Comparison of ENCODE assay signal across 8 cellular contexts in the genomic region with DNA sequence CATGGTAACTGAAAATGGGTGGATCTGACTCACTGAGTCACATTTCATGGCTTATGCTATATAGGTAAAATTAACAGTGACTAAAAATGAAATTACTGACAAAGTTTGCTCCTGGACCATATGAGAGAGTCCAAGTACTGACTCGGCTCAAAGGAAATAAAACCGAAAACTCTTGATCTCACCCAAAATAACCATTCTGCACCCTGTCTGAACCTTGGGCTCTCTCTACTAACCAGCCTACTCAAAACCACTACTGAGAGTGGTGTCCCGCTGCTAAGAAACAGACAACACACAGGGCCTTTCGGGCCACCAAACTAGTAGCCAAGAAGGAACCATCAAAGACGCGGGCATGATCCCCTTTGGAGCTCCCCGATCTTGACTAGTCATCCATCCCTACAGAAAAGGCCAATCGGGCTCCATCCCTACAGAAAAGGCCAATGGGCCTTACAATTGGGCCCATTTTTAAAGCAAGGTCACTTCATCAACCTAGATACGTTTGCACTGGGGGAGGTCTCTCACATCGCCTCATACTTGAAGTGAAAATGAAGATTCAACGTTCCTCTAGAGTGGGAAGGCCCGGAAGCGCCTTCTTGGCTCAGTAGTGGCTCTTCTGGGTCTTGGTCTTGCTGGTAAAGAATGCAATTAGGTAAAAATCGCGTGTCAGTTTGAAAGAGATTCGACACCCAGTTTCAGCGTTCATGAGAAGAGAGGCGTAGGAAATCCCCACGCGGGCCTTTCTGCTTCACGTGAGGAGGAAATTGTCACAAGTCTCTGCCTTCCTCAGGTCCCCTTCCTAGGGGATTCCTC. TPM values are rescaled to one million over a fixed set of nuclear protein-coding genes. Genes with fewer than 3 reads are reported as not detected.
DNase-seq lines count a peak whose midpoint lies in the region; ATAC-seq lines count a peak whose summit lies in the region.

No MANE protein-coding gene starts in this region.

- peak; percentile 53 for DNase-seq in activated CD4-positive, alpha-beta T cell treated with anti-CD3 and anti-CD28 coated beads, Interleukin-2, amount 50 U/mL, for 1 hour
- DNase-seq in stimulated activated CD4-positive, alpha-beta T cell treated with anti-CD3 and anti-CD28 coated beads, Interleukin-12 subunit alpha, Interleukin-12 subunit beta, amount 100 ng/mL, for 48 hours (ENCODE audit: low read depth in 2 of 3, low spot score in 1 of 3) = peak; percentile 45 to 61 (median 46)
- DNase-seq in superior temporal gyrus (ENCODE audit: extremely low spot score) (no peak), HT-29 (ENCODE audit: low spot score) (no peak), hypothalamus (lab: John Stamatoyannopoulos, UW) (no peak), AG08396 (ENCODE audit: low spot score) (no peak)

- ATAC-seq in GM18520 (IDR thresholded peaks at IDR 0.05; ENCODE audit: unreplicated experiment) (peak; percentile 35), HG02943 (IDR thresholded peaks at IDR 0.05; ENCODE audit: low read depth, unreplicated experiment) (peak; percentile 50)

RNA-seq across cellular contexts. Expression of gene ZPBP2, which starts 0.7 kb away (rescaled TPM):
- not detected in 2 replicates for total RNA-seq in HT-29 (2014; rRNA removed; shearing (Covaris generic))

RNA-seq across cellular contexts. Expression of gene IKZF3, which starts 3.2 kb away (rescaled TPM):
- total RNA-seq in HT-29 (2014; rRNA removed; shearing (Covaris generic)) = 0.26 and 0.56 TPM in 2 replicates

RNA-seq across cellular contexts. Expression of gene GSDMB, which starts 51.1 kb away (rescaled TPM):
- total RNA-seq in HT-29 (2014; rRNA removed; shearing (Covaris generic)) = 5.5 and 5.8 TPM in 2 replicates

Comparison
In these comparisons a context has a peak if more than half of its experiments do, and no peak if none do; other contexts are left out.
1. DNase-seq: peak in activated CD4-positive, alpha-beta T cell treated with anti-CD3 and anti-CD28 coated beads, Interleukin-2, amount 50 U/mL, for 1 hour (single experiment) and stimulated activated CD4-positive, alpha-beta T cell treated with anti-CD3 and anti-CD28 coated beads, Interleukin-12 subunit alpha, Interleukin-12 subunit beta, amount 100 ng/mL, for 48 hours (3 of 3); none in superior temporal gyrus (single experiment), HT-29 (single experiment), hypothalamus (0 of 51) and AG08396 (single experiment).